7 cellular contexts compared by ENCODE assay signal in the genomic region with DNA sequence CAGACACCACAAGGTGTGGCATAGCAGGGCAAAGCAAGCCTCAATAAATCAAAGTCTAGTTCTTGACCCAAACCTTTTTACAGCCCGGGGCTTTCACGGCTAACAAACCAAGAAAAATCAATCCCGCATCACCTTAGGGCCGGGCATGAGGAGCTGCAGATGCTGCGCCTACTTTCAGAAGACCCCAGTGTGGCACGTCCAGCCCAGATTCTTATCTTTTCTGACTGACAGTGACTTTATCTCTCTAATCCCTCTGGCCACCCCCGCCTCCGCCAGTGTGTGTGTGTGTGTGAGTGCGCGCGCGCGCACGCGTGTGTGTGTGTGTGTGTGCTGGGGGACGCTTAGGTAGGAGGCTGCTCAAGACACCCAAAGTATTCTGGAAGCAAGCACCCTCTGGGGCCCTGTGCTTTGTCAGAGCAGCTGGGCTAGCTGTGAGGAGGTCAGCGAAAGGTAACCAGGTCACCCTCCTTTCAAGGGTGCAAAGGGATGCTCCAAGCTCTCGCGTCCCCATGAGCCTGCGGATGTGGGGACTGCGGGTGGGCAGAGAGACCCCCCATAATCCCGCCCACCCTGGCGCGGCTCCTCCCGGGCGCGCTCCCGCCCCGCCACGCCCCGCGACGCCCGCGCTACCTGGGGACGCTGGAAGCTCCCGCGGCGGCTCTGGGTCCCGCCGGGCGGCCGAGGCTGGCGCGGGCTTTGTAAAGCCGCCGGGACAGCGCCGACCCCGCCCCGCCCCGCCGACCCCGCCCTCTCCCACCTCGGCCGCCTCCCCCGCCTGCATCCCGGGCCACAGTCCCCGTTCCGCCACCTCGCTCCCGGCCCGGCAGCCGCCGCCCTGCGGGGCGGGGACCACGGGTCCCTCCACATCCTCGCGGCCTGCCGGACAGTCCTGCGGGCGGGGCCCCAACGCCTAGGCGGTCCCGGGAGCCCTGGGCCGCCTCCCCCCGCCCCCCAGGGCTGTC. TPM values are rescaled to one million over a fixed set of nuclear protein-coding genes. Genes with fewer than 3 reads are reported as not detected.
DNase-seq lines count a peak whose midpoint lies in the region; TF ChIP-seq lines count a peak whose summit lies in the region.

No MANE protein-coding gene starts in this region.

- H4K91ac ChIP-seq in mesenchymal stem cell (ENCODE audit: low read length), result peak overlapping the region; percentile 83

- peak overlapping the region; percentile 5 to 84 for H2BK12ac ChIP-seq in mesenchymal stem cell (ENCODE audit: low read length in 2 of 2)

- no peak overlapping the region for H2AK5ac ChIP-seq in mesenchymal stem cell (ENCODE audit: low read length, severe bottlenecking)

- H2BK5ac ChIP-seq in mesenchymal stem cell (ENCODE audit: low read depth, low read length, poor library complexity, severe bottlenecking), result peak overlapping the region; percentile 66

- DNase-seq in GM13976 (ENCODE audit: low spot score), result peak; percentile 30
- DNase-seq in NCI-H748 treated with DMSO at 0.1 percent for 48 hours (lab: John Stamatoyannopoulos, UW), result peak; percentile 20
- peak; percentile 44 for DNase-seq in mesenchymal stem cell
- peak; percentile 69 for DNase-seq in type B pancreatic cell (ENCODE audit: extremely low spot score, unreplicated experiment)
- no peak for DNase-seq in stimulated activated CD4-positive, alpha-beta T cell treated with anti-CD3 and anti-CD28 coated beads, Interleukin-4, amount 100 ng/mL, for 24 hours
- no peak for DNase-seq in mesenteric fat pad (ENCODE audit: low spot score)

- H3K4me3 ChIP-seq in ectodermal cell (ENCODE audit: insufficient read depth, low read depth, low read length) (peak overlapping the region; percentile 62), mesenchymal stem cell (ENCODE audit: insufficient read depth in 1 of 2, low read depth in 1 of 2, low read length in 2 of 2) (peak overlapping the region; percentile 24 to 73)

- peaks cover 30% of the 10 kb centered on the region for H3K27me3 Mint-ChIP-seq in type B pancreatic cell

- H3K9me3 ChIP-seq in ectodermal cell (ENCODE audit: control insufficient read depth, low read length) (no peaks in the 10 kb centered on the region), mesenchymal stem cell (ENCODE audit: control insufficient read depth, low read length) (peaks cover 3% of the 10 kb centered on the region)

- H3K4me1 ChIP-seq in ectodermal cell (ENCODE audit: control insufficient read depth, insufficient read depth, low read length), result no peaks in the 10 kb centered on the region
- peaks cover 7% of the 10 kb centered on the region for H3K4me1 ChIP-seq in mesenchymal stem cell (ENCODE audit: control insufficient read depth, insufficient read depth, low read depth, low read length)

- H3K27ac Mint-ChIP-seq in type B pancreatic cell, result peak overlapping the region; percentile 56

- in situ Hi-C loops in GM13976 (cut with MboI; ENCODE audit: low sequenced_read_pairs, unreplicated experiment), result no loop called here

- peaks cover 8% of the 10 kb centered on the region for H3K79me1 ChIP-seq in mesenchymal stem cell (replicated peaks; ENCODE audit: low read length, poor library complexity, severe bottlenecking)

- H2BK120ac ChIP-seq in mesenchymal stem cell (ENCODE audit: low read depth, low read length), result peak overlapping the region; percentile 85

- H3K36me3 ChIP-seq in ectodermal cell (ENCODE audit: control insufficient read depth, insufficient read depth, low read length), result no peaks in the 10 kb centered on the region
- H3K36me3 ChIP-seq in mesenchymal stem cell (ENCODE audit: control insufficient read depth in 1 of 2, insufficient read depth in 2 of 2, low read depth in 1 of 2, low read length in 2 of 2), result no peaks in the 10 kb centered on the region

- peak overlapping the region; percentile 93 for H3K4me2 ChIP-seq in mesenchymal stem cell (ENCODE audit: low read length, poor library complexity, severe bottlenecking)

- H3K4ac ChIP-seq in mesenchymal stem cell (ENCODE audit: low read depth in 1 of 2, low read length in 2 of 2), result peak overlapping the region in 1 of 2 experiments; percentile 84

- peak overlapping the region; percentile 86 for H2AFZ ChIP-seq in mesenchymal stem cell (ENCODE audit: low read depth, low read length)

- TF ChIP-seq CTCF in GM13976 (IDR thresholded peaks at IDR 0.05; ENCODE audit: borderline replicate concordance, control extremely low read depth, extremely low read depth, insufficient read depth, missing control alignments) (no peak), type B pancreatic cell (conservative IDR thresholded peaks at IDR 0.05) (no peak)

- peaks cover 10% of the 10 kb centered on the region for H3K4me1 Mint-ChIP-seq in type B pancreatic cell (ENCODE audit: unreplicated experiment)

- peaks cover 34% of the 10 kb centered on the region for H3K27me3 ChIP-seq in ectodermal cell (ENCODE audit: control insufficient read depth, insufficient read depth, low read length, poor library complexity, severe bottlenecking)
- peaks cover 0 to 41% of the 10 kb centered on the region in 2 experiments for H3K27me3 ChIP-seq in mesenchymal stem cell (ENCODE audit: control insufficient read depth in 1 of 2, insufficient read depth in 1 of 2, low read length in 2 of 2)

- H3K9ac ChIP-seq in mesenchymal stem cell (ENCODE audit: low read length), result no peak overlapping the region

- H3K18ac ChIP-seq in mesenchymal stem cell (ENCODE audit: low read depth in 1 of 2, low read length in 2 of 2), result peak overlapping the region; percentile 70 to 73

- peaks cover 2% of the 10 kb centered on the region for H3K36me3 Mint-ChIP-seq in type B pancreatic cell

- no peak overlapping the region for H3K27ac ChIP-seq in ectodermal cell (ENCODE audit: insufficient read depth, low read depth, low read length, poor library complexity, severe bottlenecking)
- H3K27ac ChIP-seq in mesenchymal stem cell (ENCODE audit: low read length, poor library complexity, severe bottlenecking), result no peak overlapping the region

- peak overlapping the region; percentile 92 for H3K4me3 Mint-ChIP-seq in type B pancreatic cell

- H3K9me3 Mint-ChIP-seq in type B pancreatic cell, result no peaks in the 10 kb centered on the region

- 3 to 4% methylated on average over 78 of the region's 78 CpGs for WGBS in ectodermal cell, 2 experiments
- 4% methylated on average over 50 of the region's 78 CpGs for WGBS in mesenchymal stem cell

- H3K23ac ChIP-seq in mesenchymal stem cell (ENCODE audit: low read length in 2 of 2), result peak overlapping the region in 1 of 2 experiments; percentile 72

- H4K8ac ChIP-seq in mesenchymal stem cell (ENCODE audit: low read length), result peak overlapping the region; percentile 47

- H3K14ac ChIP-seq in mesenchymal stem cell (ENCODE audit: low read length in 2 of 2), result peak overlapping the region in 1 of 2 experiments; percentile 75

- H2BK15ac ChIP-seq in mesenchymal stem cell (ENCODE audit: low read depth, poor library complexity, severe bottlenecking), result peak overlapping the region; percentile 69

RNA-seq across cellular contexts. Expression of a gene that starts 57.1 kb away (rescaled TPM):
- 16.8 TPM for polyA plus RNA-seq in ectodermal cell (2013, experiment 1 of 4)
- 16.2 TPM for polyA plus RNA-seq in ectodermal cell (2013, experiment 2 of 4)
- 14.7 TPM for polyA plus RNA-seq in ectodermal cell (2013, experiment 3 of 4)
- polyA plus RNA-seq in ectodermal cell (2013, experiment 4 of 4), result 17.9 TPM
- 60.2 TPM for polyA plus RNA-seq in mesenchymal stem cell (2013, experiment 1 of 2)
- 60.6 TPM for polyA plus RNA-seq in mesenchymal stem cell (2013, experiment 2 of 2)
- total RNA-seq in type B pancreatic cell (ENCODE audit: low replicate concordance) (25.0 and 26.4 TPM in 2 replicates), mesenteric fat pad (22.6 TPM)

Comparison
In these comparisons a context has a peak if more than half of its experiments do, and no peak if none do; other contexts are left out.
1. DNase-seq: peak in GM13976 (single experiment), NCI-H748 treated with DMSO at 0.1 percent for 48 hours (single experiment), mesenchymal stem cell (single experiment) and type B pancreatic cell (single experiment); none in stimulated activated CD4-positive, alpha-beta T cell treated with anti-CD3 and anti-CD28 coated beads, Interleukin-4, amount 100 ng/mL, for 24 hours (single experiment) and mesenteric fat pad (single experiment).